Comparison of ENCODE assay signal across 9 cellular contexts in genomic region chr2:46164581-46165301, GRCh38.
DNase-seq lines count a peak whose midpoint lies in the region; ATAC-seq, FAIRE-seq and TF ChIP-seq lines count a peak whose summit lies in the region.
"Had no signal": no experiment of that assay in that cellular context is flagged by ENCODE, and none has a peak within 500 bp of the region (broad histone marks: within the 10 kb centered on the region; RNA-seq: fewer than 3 reads in every experiment).

No MANE protein-coding gene starts in this region.

- H3K14ac ChIP-seq in mesenchymal stem cell (ENCODE audit: low read length in 2 of 2), result peak overlapping the region in 1 of 2 experiments; percentile 53

- peak overlapping the region; percentile 34 for H4K91ac ChIP-seq in mesenchymal stem cell (ENCODE audit: low read length)

- 54% methylated on average over 8 of the region's 10 CpGs for WGBS in mesenchymal stem cell
- 31 to 33% methylated on average over 10 of the region's 10 CpGs for WGBS in tibial nerve, 2 donors

- H3K27me3 ChIP-seq in endothelial cell of umbilical vein (ENCODE audit: control insufficient read depth in 2 of 2, insufficient read depth in 2 of 2, low read length in 2 of 2) (no peaks in the 10 kb centered on the region), mesenchymal stem cell (ENCODE audit: control insufficient read depth in 1 of 2, insufficient read depth in 1 of 2, low read length in 2 of 2) (no peaks in the 10 kb centered on the region), tibial nerve (no peaks in the 10 kb centered on the region), BE2C (no peaks in the 10 kb centered on the region)

- CTCF ChIA-PET in endothelial cell of umbilical vein (lab: Charles Lee), result interaction anchor here (0.5 to 1.7 kb wide), 10 partner anchors 9 to 188 kb away, joined by 3 to 18 read pairs (median 4); partner anchors contain the start of gene EPAS1

- H3K9me3 ChIP-seq in endothelial cell of umbilical vein (replicated peaks; ENCODE audit: control insufficient read depth, insufficient read depth, low read length) (no peaks in the 10 kb centered on the region), mesenchymal stem cell (ENCODE audit: control insufficient read depth, low read length) (no peaks in the 10 kb centered on the region), tibial nerve (no peaks in the 10 kb centered on the region), BE2C (no peaks in the 10 kb centered on the region)

- H3K79me2 ChIP-seq in endothelial cell of umbilical vein (ENCODE audit: control insufficient read depth, insufficient read depth, low read length), result no peaks in the 10 kb centered on the region

- H3K79me1 ChIP-seq in mesenchymal stem cell (replicated peaks; ENCODE audit: low read length, poor library complexity, severe bottlenecking), result no peaks in the 10 kb centered on the region

- H3K4me1 ChIP-seq in endothelial cell of umbilical vein (ENCODE audit: control insufficient read depth, extremely low read depth, insufficient read depth, low read length) (peaks cover 18% of the 10 kb centered on the region), mesenchymal stem cell (ENCODE audit: control insufficient read depth, insufficient read depth, low read depth, low read length) (peaks cover 32% of the 10 kb centered on the region), tibial nerve (peaks cover 0 to 52% (median 14%) of the 10 kb centered on the region in 4 donors), BE2C (peaks cover 3% of the 10 kb centered on the region; the same call in 1 of the 2 replicates)

- intact Hi-C loops in endothelial cell of umbilical vein (cut with micrococcal nuclease), result loop anchor here (2.0 kb wide), 1 partner anchor 46 kb away; no protein-coding TSS in a partner anchor

- no peak for TF ChIP-seq CTCF in endothelial cell of umbilical vein (IDR thresholded peaks at IDR 0.05; ENCODE audit: extremely low read depth in 1 of 2, insufficient read depth in 1 of 2, low read depth in 1 of 2, low read length in 2 of 2)
- no peak for TF ChIP-seq CTCF in tibial nerve (IDR thresholded peaks at IDR 0.05)
- TF ChIP-seq CTCF in BE2C (IDR thresholded peaks at IDR 0.05; ENCODE audit: low read depth, low read length), result no peak

- peak overlapping the region; percentile 21 for H3K27ac ChIP-seq in endothelial cell of umbilical vein (ENCODE audit: insufficient read depth, low read depth, low read length)
- peak overlapping the region; percentile 11 for H3K27ac ChIP-seq in mesenchymal stem cell (ENCODE audit: low read length, poor library complexity, severe bottlenecking)
- H3K27ac ChIP-seq in tibial nerve, result peak overlapping the region in 3 of 4 donors; percentile 31 to 71 (median 57)

- H3K4me2 ChIP-seq in endothelial cell of umbilical vein (ENCODE audit: insufficient read depth, low read length) (peak overlapping the region; percentile 18), mesenchymal stem cell (ENCODE audit: low read length, poor library complexity, severe bottlenecking) (no peak overlapping the region)

- H3K9ac ChIP-seq in endothelial cell of umbilical vein (replicated peaks; ENCODE audit: extremely low read depth, insufficient read depth, low read length) (no peak overlapping the region), mesenchymal stem cell (ENCODE audit: low read length) (peak overlapping the region; percentile 14)

- peaks cover 0 to 12% of the 10 kb centered on the region in 2 experiments for H3K36me3 ChIP-seq in endothelial cell of umbilical vein (ENCODE audit: control insufficient read depth in 2 of 2, extremely low read depth in 1 of 2, insufficient read depth in 2 of 2, low read length in 2 of 2)
- peaks cover 22 to 39% of the 10 kb centered on the region in 2 experiments for H3K36me3 ChIP-seq in mesenchymal stem cell (ENCODE audit: control insufficient read depth in 1 of 2, insufficient read depth in 2 of 2, low read depth in 1 of 2, low read length in 2 of 2)
- H3K36me3 ChIP-seq in tibial nerve, result peaks cover 0 to 12% (median 0%) of the 10 kb centered on the region in 3 donors
- H3K36me3 ChIP-seq in BE2C, result peaks cover 34% of the 10 kb centered on the region

- TF ChIP-seq EP300 in tibial nerve (IDR thresholded peaks at IDR 0.05), result peak in 1 of 2 donors; percentile 53

- H2BK120ac ChIP-seq in mesenchymal stem cell (ENCODE audit: low read depth, low read length), result no peak overlapping the region

- no peaks in the 10 kb centered on the region for H4K20me1 ChIP-seq in endothelial cell of umbilical vein (replicated peaks; ENCODE audit: control insufficient read depth, extremely low read depth, insufficient read depth, low read length)

- H3K9me1 ChIP-seq in endothelial cell of umbilical vein (replicated peaks; ENCODE audit: control insufficient read depth, extremely low read depth, insufficient read depth, low read length), result no peaks in the 10 kb centered on the region

- H2AK5ac ChIP-seq in mesenchymal stem cell (ENCODE audit: low read length, severe bottlenecking), result no peak overlapping the region

- no peak overlapping the region for H2AFZ ChIP-seq in endothelial cell of umbilical vein (ENCODE audit: low read depth, low read length)
- H2AFZ ChIP-seq in mesenchymal stem cell (ENCODE audit: low read depth, low read length), result no peak overlapping the region

- TF ChIP-seq POLR2A in endothelial cell of umbilical vein (IDR thresholded peaks at IDR 0.05; ENCODE audit: low read depth, low read length) (peak; percentile 57), tibial nerve (IDR thresholded peaks at IDR 0.05) (no peak)

- H3K18ac ChIP-seq in mesenchymal stem cell (ENCODE audit: low read depth in 1 of 2, low read length in 2 of 2), result peak overlapping the region; percentile 65 to 77

- H4K8ac ChIP-seq in mesenchymal stem cell (ENCODE audit: low read length), result no peak overlapping the region

- DNase-seq in M059J (ENCODE audit: low read depth) (peak; percentile 99), endothelial cell of umbilical vein (ENCODE audit: low read depth, low spot score) (peak; percentile 94), mesenchymal stem cell (peak; percentile 89), tibial nerve (ENCODE audit: low spot score in 2 of 2) (peak; percentile 48 to 75), COR-L47 (lab: John Stamatoyannopoulos, UW) (no peak), BE2C (no peak)
- no peak for DNase-seq in activated naive CD4-positive, alpha-beta T cell (lab: John Stamatoyannopoulos, UW)
- DNase-seq: NCI-H2081 treated with DMSO at 0.1 percent for 48 hours had no signal

- FAIRE-seq in endothelial cell of umbilical vein (lab: Jason Lieb, UNC), result peak; percentile 100

- no peak overlapping the region for H2BK5ac ChIP-seq in mesenchymal stem cell (ENCODE audit: low read depth, low read length, poor library complexity, severe bottlenecking)

- no peak overlapping the region for H3K23ac ChIP-seq in mesenchymal stem cell (ENCODE audit: low read length in 2 of 2)

- H3K4ac ChIP-seq in mesenchymal stem cell (ENCODE audit: low read depth in 1 of 2, low read length in 2 of 2), result peak overlapping the region; percentile 26 to 59

- H2BK12ac ChIP-seq in mesenchymal stem cell (ENCODE audit: low read length in 2 of 2), result peak overlapping the region in 1 of 2 experiments; percentile 82

- no peak for ATAC-seq in HG03460 (IDR thresholded peaks at IDR 0.05; ENCODE audit: unreplicated experiment)

- no peak overlapping the region for H2BK15ac ChIP-seq in mesenchymal stem cell (ENCODE audit: low read depth, poor library complexity, severe bottlenecking)

- dilution Hi-C loops in endothelial cell of umbilical vein (cut with MboI; ENCODE audit: extremely low pct_ligation_motif_present, low sequenced_read_pairs), result no loop called here

- no TSS peak for BruUV-seq in endothelial cell of umbilical vein (replicated peaks; lab: Mats Ljungman, UMichigan)

- H3K4me3 ChIP-seq in endothelial cell of umbilical vein (replicated peaks in 1 of 3; ENCODE audit: insufficient read depth in 1 of 3, low read depth in 1 of 3, low read length in 3 of 3) (no peak overlapping the region), mesenchymal stem cell (ENCODE audit: insufficient read depth in 1 of 2, low read depth in 1 of 2, low read length in 2 of 2) (peak overlapping the region in 1 of 2 experiments; percentile 42), tibial nerve (no peak overlapping the region), BE2C (ENCODE audit: low read depth, low read length) (no peak overlapping the region)

- POLR2A ChIA-PET in endothelial cell of umbilical vein (lab: Charles Lee), result interaction anchor here (0.7 kb wide), 1 partner anchor 112 kb away, joined by 3 read pairs; no protein-coding TSS in a partner anchor

TF ChIP-seq in endothelial cell of umbilical vein, 7 proteins besides CTCF, POLR2A, EP300 and RAD21:
- TF ChIP-seq EZH2 (IDR thresholded peaks at IDR 0.05; ENCODE audit: borderline replicate concordance, low read depth, low read length, severe bottlenecking), result no peak
- peak; percentile 23 for TF ChIP-seq POLR2AphosphoS5 (IDR thresholded peaks at IDR 0.05; ENCODE audit: insufficient read depth, low read depth, low read length)
- TF ChIP-seq MYC (IDR thresholded peaks at IDR 0.05; ENCODE audit: low read depth, low read length), result no peak
- TF ChIP-seq MAX (IDR thresholded peaks at IDR 0.05; ENCODE audit: insufficient read depth, insufficient read length), result no peak
- TF ChIP-seq FOS (IDR thresholded peaks at IDR 0.05; ENCODE audit: borderline replicate concordance, insufficient read depth, low read length), result peak; percentile 86
- no peak for TF ChIP-seq GATA2 (IDR thresholded peaks at IDR 0.05; ENCODE audit: insufficient read depth, insufficient read length, low read depth, low read length)
- peak; percentile 56 for TF ChIP-seq JUN (IDR thresholded peaks at IDR 0.05; ENCODE audit: borderline replicate concordance, insufficient read depth, insufficient read length, low read depth)

Comparison
In these comparisons a context has a peak if more than half of its experiments do, and no peak if none do; other contexts are left out.
1. DNase-seq: peak in M059J (single experiment), endothelial cell of umbilical vein (single experiment), mesenchymal stem cell (single experiment) and tibial nerve (2 of 2); none in COR-L47 (single experiment), activated naive CD4-positive, alpha-beta T cell (0 of 4) and BE2C (single experiment).
2. Peak in every context shown above with its lines, with median percentiles within 50 percentile points of each other: H3K27ac ChIP-seq.